Comparison of ENCODE assay signal across 9 cellular contexts in the genomic region with DNA sequence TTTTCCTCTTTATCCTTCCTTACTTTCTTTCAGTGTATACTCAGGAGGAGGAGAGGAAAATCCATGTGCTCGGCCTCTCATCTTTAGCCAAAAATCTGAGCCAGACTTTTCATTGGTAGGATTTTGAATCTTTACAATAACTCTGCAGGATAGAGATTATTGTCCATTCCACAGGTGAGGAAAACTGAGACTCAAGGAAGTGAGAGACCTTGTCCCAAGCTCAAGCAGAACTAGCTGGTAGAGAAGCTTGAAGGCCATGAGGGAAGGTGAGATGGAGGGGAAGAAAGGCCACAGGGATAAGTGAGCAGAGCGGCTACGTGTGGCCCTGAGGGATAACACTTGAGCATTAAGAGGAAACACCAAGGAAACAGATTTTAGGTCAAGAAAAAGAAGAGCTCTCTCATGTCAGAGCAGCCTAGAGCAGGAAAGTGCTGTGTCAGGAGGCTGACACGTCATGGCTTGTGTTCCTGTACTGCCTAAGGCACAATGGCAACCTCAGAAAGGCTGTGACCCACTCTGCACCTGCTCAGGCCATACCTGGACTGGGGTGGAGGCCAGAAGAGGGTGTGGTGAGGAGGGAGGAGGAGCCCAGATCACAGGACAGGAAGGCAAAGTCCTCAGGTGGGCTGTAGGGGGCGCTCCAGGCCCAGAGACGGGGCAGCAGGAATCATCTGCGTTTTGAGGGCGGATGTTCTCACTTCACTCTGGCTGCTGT. TPM values are rescaled to one million over a fixed set of nuclear protein-coding genes. Genes with fewer than 3 reads are reported as not detected.
A peak's percentile ranks its signal among the peaks of the same experiment; 100 is the strongest.
DNase-seq lines count a peak whose midpoint lies in the region; ATAC-seq lines count a peak whose summit lies in the region.
"Had no signal": no experiment of that assay in that cellular context is flagged by ENCODE, and none has a peak within 500 bp of the region (broad histone marks: within the 10 kb centered on the region; RNA-seq: fewer than 3 reads in every experiment).

No MANE protein-coding gene starts in this region.

- H3K36me3 Mint-ChIP-seq in natural killer cell treated with Interleukin-12 subunit alpha and Interleukin-12 subunit beta and Interleukin-15 and Interleukin-18, amount 100 ng/mL, for 72 hours, result no peaks in the 10 kb centered on the region

- no peak overlapping the region for H3K4me3 ChIP-seq in esophagus (ENCODE audit: low read depth in 1 of 2, low read length in 2 of 2)
- H3K4me3 ChIP-seq: BLaER1 had no signal

- H3K9me3 ChIP-seq in esophagus (ENCODE audit: control insufficient read depth in 2 of 2, insufficient read depth in 1 of 2, low read depth in 1 of 2, low read length in 1 of 2), result no peaks in the 10 kb centered on the region

- no peaks in the 10 kb centered on the region for H3K9me3 Mint-ChIP-seq in natural killer cell treated with Interleukin-12 subunit alpha and Interleukin-12 subunit beta and Interleukin-15 and Interleukin-18, amount 100 ng/mL, for 72 hours

- peak overlapping the region; percentile 32 to 76 for H3K27ac ChIP-seq in esophagus (ENCODE audit: low read depth in 2 of 2, low read length in 1 of 2)
- H3K27ac ChIP-seq: BLaER1 had no signal

- H3K27ac Mint-ChIP-seq in natural killer cell treated with Interleukin-12 subunit alpha and Interleukin-12 subunit beta and Interleukin-15 and Interleukin-18, amount 100 ng/mL, for 72 hours, result peak overlapping the region in 1 of 2 donors; percentile 76

- DNase-seq in NCI-H1694 treated with DMSO at 0.1 percent for 48 hours (lab: John Stamatoyannopoulos, UW), result peak; percentile 4
- DNase-seq in NCI-H1694 (lab: John Stamatoyannopoulos, UW), result no peak
- peak; percentile 85 to 90 for DNase-seq in NOMO-1 (lab: John Stamatoyannopoulos, UW; ENCODE audit: unreplicated experiment in 2 of 2)
- peak; percentile 82 for DNase-seq in activated CD8-positive, alpha-beta memory T cell treated with anti-CD3 and anti-CD28 coated beads, Interleukin-2, amount 50 U/mL, for 4 hours
- peak; percentile 87 for DNase-seq in natural killer cell treated with Interleukin-12 subunit alpha and Interleukin-12 subunit beta and Interleukin-15 and Interleukin-18, amount 100 ng/mL, for 72 hours (ENCODE audit: low spot score)
- peak; percentile 91 for DNase-seq in stimulated activated naive CD8-positive, alpha-beta T cell treated with anti-CD3 and anti-CD28 coated beads, Interleukin-15, Interleukin-2, amounts not matched to agents 100 U/mL and 50 U/mL, for 24 hours

- peaks cover 0 to 4% of the 10 kb centered on the region in 2 donors for H3K4me1 ChIP-seq in esophagus (ENCODE audit: control insufficient read depth in 2 of 2, insufficient read depth in 2 of 2, low read length in 1 of 2)
- H3K4me1 ChIP-seq: BLaER1 had no signal

- no peak overlapping the region for H3K4me3 Mint-ChIP-seq in natural killer cell treated with Interleukin-12 subunit alpha and Interleukin-12 subunit beta and Interleukin-15 and Interleukin-18, amount 100 ng/mL, for 72 hours

- ATAC-seq in HG03103 (IDR thresholded peaks at IDR 0.05; ENCODE audit: low read depth, unreplicated experiment), result peak; percentile 94
- ATAC-seq in natural killer cell treated with Interleukin-12 subunit alpha and Interleukin-12 subunit beta and Interleukin-15 and Interleukin-18, amount 100 ng/mL, for 72 hours, result peak; percentile 98 to 99
- peak; percentile 99 for ATAC-seq in stimulated activated naive CD8-positive, alpha-beta T cell treated with anti-CD3 and anti-CD28 coated beads, Interleukin-15, Interleukin-2, amounts not matched to agents 100 U/mL and 50 U/mL, for 24 hours

- peaks cover 0 to 8% of the 10 kb centered on the region in 2 donors for H3K27me3 Mint-ChIP-seq in natural killer cell treated with Interleukin-12 subunit alpha and Interleukin-12 subunit beta and Interleukin-15 and Interleukin-18, amount 100 ng/mL, for 72 hours

- 22 to 25% methylated on average over 8 of the region's 8 CpGs for WGBS in esophagus, 2 donors

- no peaks in the 10 kb centered on the region for H3K27me3 ChIP-seq in esophagus (ENCODE audit: control insufficient read depth in 1 of 2, insufficient read depth in 2 of 2, low read length in 2 of 2)
- H3K27me3 ChIP-seq: BLaER1 had no signal

- H3K36me3 ChIP-seq in esophagus (ENCODE audit: control insufficient read depth in 2 of 2, insufficient read depth in 2 of 2, low read length in 1 of 2), result no peaks in the 10 kb centered on the region
- H3K36me3 ChIP-seq: BLaER1 had no signal

- peaks cover 4 to 8% of the 10 kb centered on the region in 2 donors for H3K4me1 Mint-ChIP-seq in natural killer cell treated with Interleukin-12 subunit alpha and Interleukin-12 subunit beta and Interleukin-15 and Interleukin-18, amount 100 ng/mL, for 72 hours (ENCODE audit: low read depth in 2 of 2)

RNA-seq across cellular contexts. Expression of a gene that starts 11.9 kb away (rescaled TPM):
- 1 to 10 TPM; 1.3 to 7.4 TPM for polyA plus RNA-seq in esophagus
- total RNA-seq in natural killer cell treated with Interleukin-12 subunit alpha and Interleukin-12 subunit beta and Interleukin-15 and Interleukin-18, amount 100 ng/mL, for 72 hours, result not detected

RNA-seq across cellular contexts. Expression of a gene that starts 12.6 kb away (rescaled TPM):
- polyA plus RNA-seq in esophagus, result under 1 TPM; 0.67 to 0.96 TPM
- 1 to 10 TPM in 1 of 2 donors, under 1 TPM in 1; 0.70 to 4.2 TPM for total RNA-seq in natural killer cell treated with Interleukin-12 subunit alpha and Interleukin-12 subunit beta and Interleukin-15 and Interleukin-18, amount 100 ng/mL, for 72 hours

RNA-seq across cellular contexts. Expression of a gene that starts 31.6 kb away (rescaled TPM):
- 100 to 1,000 TPM; 264 to 473 TPM for polyA plus RNA-seq in esophagus
- 1,000 to 10,000 TPM in 1 of 2 donors, 100 to 1,000 TPM in 1; 549 to 1,013 TPM for total RNA-seq in natural killer cell treated with Interleukin-12 subunit alpha and Interleukin-12 subunit beta and Interleukin-15 and Interleukin-18, amount 100 ng/mL, for 72 hours

RNA-seq across cellular contexts. Expression of a gene that starts 48.8 kb away (rescaled TPM):
- polyA plus RNA-seq in esophagus, result 100 to 1,000 TPM; 232 to 268 TPM
- total RNA-seq in natural killer cell treated with Interleukin-12 subunit alpha and Interleukin-12 subunit beta and Interleukin-15 and Interleukin-18, amount 100 ng/mL, for 72 hours, result 100 to 1,000 TPM in 1 of 2 donors, 10 to 100 TPM in 1; 58.5 to 148 TPM

RNA-seq across cellular contexts. Expression of a gene that starts 55.7 kb away (rescaled TPM):
- polyA plus RNA-seq in esophagus, result 1 to 10 TPM; 4.0 to 9.1 TPM
- total RNA-seq in natural killer cell treated with Interleukin-12 subunit alpha and Interleukin-12 subunit beta and Interleukin-15 and Interleukin-18, amount 100 ng/mL, for 72 hours, result under 1 TPM in 1 of 2 donors, not detected in 1; 0.36 TPM
